ENCODE assay signal across 19 cellular contexts in genomic region chr18:78727877-78728276, GRCh38.
"Had no signal": no experiment of that assay in that cellular context is flagged by ENCODE, and none has a peak within 500 bp of the region (broad histone marks: within the 10 kb centered on the region; RNA-seq: fewer than 3 reads in every experiment).

No MANE protein-coding gene starts in this region.

- H3K9ac ChIP-seq: KMS-11 had no signal

- H3K27me3 ChIP-seq: brain microvascular endothelial cell, Peyer's patch had no signal

- H3K4me2 ChIP-seq: KMS-11 had no signal

- H3K4me1 ChIP-seq: Peyer's patch had no signal

- H3K27ac ChIP-seq: brain microvascular endothelial cell, cardiac muscle cell, KMS-11, Peyer's patch, RWPE1 had no signal

- H3K36me3 ChIP-seq: brain microvascular endothelial cell, cardiac muscle cell, Peyer's patch had no signal

- H3K9me3 ChIP-seq: Peyer's patch had no signal

- DNase-seq: activated CD4-positive, alpha-beta T cell treated with anti-CD3 and anti-CD28 coated beads for 48 hours; activated CD4-positive, alpha-beta T cell treated with anti-CD3 and anti-CD28 coated beads, Interleukin-2, amount 50 U/mL, for 4 hours; activated CD4-positive, CD25-positive, alpha-beta regulatory T cell treated with anti-CD3 and anti-CD28 coated beads, Interleukin-2, amount 50 U/mL, for 72 hours; activated CD8-positive, alpha-beta T cell treated with anti-CD3 and anti-CD28 coated beads, Interleukin-2, amount 10 ng/mL, durations not matched to agents 7 days and 5 days; activated gamma-delta T cell treated with Interleukin-2 at 50 U/mL for 16 hours; activated naive CD4-positive, alpha-beta T cell treated with anti-CD3 and anti-CD28 coated beads, Interleukin-2, amount 10 ng/mL, durations not matched to agents 7 days and 5 days; activated naive CD8-positive, alpha-beta T cell treated with anti-CD3 and anti-CD28 coated beads for 36 hours; activated T-cell treated with anti-CD3 and anti-CD28 coated beads, Interleukin-2, amount 50 U/mL, for 4 hours; brain microvascular endothelial cell; NCI-H1092; NCI-H1417; NCI-H2029 treated with DMSO at 0.1 percent for 48 hours; NCI-H524; Peyer's patch; SHP77 treated with DMSO at 0.1 percent for 48 hours had no signal

- H3K4me3 ChIP-seq: cardiac muscle cell, Peyer's patch had no signal

- ATAC-seq: activated CD8-positive, alpha-beta T cell treated with anti-CD3 and anti-CD28 coated beads, Interleukin-2, amount 10 ng/mL, durations not matched to agents 7 days and 5 days; activated T-cell treated with anti-CD3 and anti-CD28 coated beads, Interleukin-2, amount 50 U/mL, for 4 hours; WTC11 had no signal
